In genomic region chr19:47035495-47036232, GRCh38 we compare ENCODE assay signal across 8 cellular contexts. TPM values are rescaled to one million over a fixed set of nuclear protein-coding genes. Genes with fewer than 3 reads are reported as not detected.
DNase-seq lines count a peak whose midpoint lies in the region; ATAC-seq and TF ChIP-seq lines count a peak whose summit lies in the region.

No MANE protein-coding gene starts in this region.

- POLR2A ChIA-PET in HCT116 (lab: Charles Lee) (interaction anchor here (0.8 to 1.3 kb wide), 2 partner anchors 12 to 78 kb away, joined by 3 to 4 read pairs; partner anchors contain the start of gene ZC3H4), SK-N-SH (lab: Yijun Ruan, JAX) (interaction anchor here (1.5 kb wide), 1 partner anchor 12 kb away, joined by 3 read pairs; no protein-coding TSS in a partner anchor)

- intact Hi-C loops in HCT116 (cut with micrococcal nuclease), result loop anchor here (5.0 kb wide), 1 partner anchor 222 kb away; the partner anchor contains the start of gene CCDC9
- intact Hi-C loops in head of caudate nucleus (cut with DNase I), result no loop called here
- intact Hi-C loops in ovary (cut with DNase I), result loop anchor here in 3 of 4 donors (2.0 to 10.0 kb wide), 3 partner anchors 82 to 93 kb away; no protein-coding TSS in a partner anchor

- no peaks in the 10 kb centered on the region for H3K9me3 Mint-ChIP-seq in activated naive CD4-positive, alpha-beta T cell treated with anti-CD3 and anti-CD28 coated beads, Interleukin-2, amount 50 U/mL, for 72 hours

- TF ChIP-seq POLR2A in HCT116 (IDR thresholded peaks at IDR 0.05; ENCODE audit: borderline replicate concordance, extremely low read depth, insufficient read depth, insufficient read length) (peak; percentile 45), ovary (IDR thresholded peaks at IDR 0.05) (no peak)

- H3K27ac ChIP-seq in HCT116 (ENCODE audit: low read depth, low read length) (peak overlapping the region; percentile 81), SK-N-SH (ENCODE audit: low read depth in 2 of 2, low read length in 1 of 2) (peak overlapping the region; percentile 28 to 71), ovary (no peak overlapping the region), thymus (ENCODE audit: low read depth) (peak overlapping the region; percentile 50)

- RAD21 ChIA-PET in HCT116 (lab: Charles Lee; ENCODE audit: low non-redundant PET in 1 of 2, low total read pairs in 2 of 2, uncharacterized antibody in 2 of 2, unreplicated experiment in 2 of 2), result no interaction called here

- BruUV-seq in HCT116 (replicated peaks; lab: Mats Ljungman, UMichigan), result no TSS peak

- TF ChIP-seq EP300 in SK-N-SH (IDR thresholded peaks at IDR 0.05; ENCODE audit: borderline replicate concordance in 1 of 2, low read depth in 1 of 2, low read length in 1 of 2) (no peak), ovary (IDR thresholded peaks at IDR 0.05) (no peak)

- peaks cover 23 to 35% of the 10 kb centered on the region in 2 experiments for H3K4me1 ChIP-seq in HCT116 (ENCODE audit: control insufficient read depth in 1 of 2, insufficient read depth in 2 of 2, low read length in 2 of 2)
- H3K4me1 ChIP-seq in SK-N-SH (ENCODE audit: control insufficient read depth in 1 of 2, insufficient read depth in 2 of 2, low read depth in 1 of 2, low read length in 1 of 2), result peaks cover 0 to 5% of the 10 kb centered on the region in 2 experiments; a peak in 1 of 4 replicates
- H3K4me1 ChIP-seq in ovary (ENCODE audit: insufficient read depth), result peaks cover 2% of the 10 kb centered on the region
- peaks cover 6% of the 10 kb centered on the region for H3K4me1 ChIP-seq in thymus (ENCODE audit: control insufficient read depth, insufficient read depth, low read length)

- TF ChIP-seq CTCF in HCT116 (IDR thresholded peaks at IDR 0.05 in 2 of 3, conservative IDR thresholded peaks at IDR 0.05 in 1 of 3; ENCODE audit: borderline replicate concordance in 1 of 3, insufficient read depth in 1 of 3, low read depth in 2 of 3, low read length in 2 of 3) (peak; percentile 70 to 84 (median 83)), SK-N-SH (IDR thresholded peaks at IDR 0.05) (peak; percentile 80), ovary (IDR thresholded peaks at IDR 0.05) (peak; percentile 74 to 94 (median 88))

- WGBS in SK-N-SH (ENCODE audit: low lambda C conversion rate), result 1% methylated on average over 34 of the region's 34 CpGs
- WGBS in ovary, 3 donors, result 0 to 1% (median 1%) methylated on average over 34 of the region's 34 CpGs
- WGBS in thymus, result under 1% methylated on average over 34 of the region's 34 CpGs

- H3K36me3 ChIP-seq in HCT116 (ENCODE audit: control insufficient read depth in 1 of 2, insufficient read depth in 2 of 2, low read length in 2 of 2) (no peaks in the 10 kb centered on the region), SK-N-SH (replicated peaks in 1 of 2; ENCODE audit: control insufficient read depth in 1 of 2, insufficient read depth in 2 of 2, low read length in 1 of 2) (no peaks in the 10 kb centered on the region), ovary (no peaks in the 10 kb centered on the region), thymus (ENCODE audit: control insufficient read depth, insufficient read depth) (peaks cover 5% of the 10 kb centered on the region)

- H3F3A ChIP-seq in SK-N-SH (replicated peaks; ENCODE audit: insufficient read depth), result no peaks in the 10 kb centered on the region

- no peaks in the 10 kb centered on the region for H3K9me2 ChIP-seq in HCT116 (ENCODE audit: insufficient read depth)
- H3K9me2 ChIP-seq in SK-N-SH, result no peaks in the 10 kb centered on the region

- H3K27me3 ChIP-seq in HCT116 (ENCODE audit: insufficient read depth, low read length) (no peaks in the 10 kb centered on the region), SK-N-SH (ENCODE audit: insufficient read depth) (no peaks in the 10 kb centered on the region), ovary (no peaks in the 10 kb centered on the region), thymus (ENCODE audit: control insufficient read depth, insufficient read depth) (peaks cover 2% of the 10 kb centered on the region)

- H3K36me3 Mint-ChIP-seq in activated naive CD4-positive, alpha-beta T cell treated with anti-CD3 and anti-CD28 coated beads, Interleukin-2, amount 50 U/mL, for 72 hours, result no peaks in the 10 kb centered on the region

- peak; percentile 88 for DNase-seq in G401 (ENCODE audit: low spot score)
- DNase-seq in HCT116 (ENCODE audit: low read depth, low spot score), result peak; percentile 67
- peak; percentile 68 for DNase-seq in NCI-H1092 (lab: John Stamatoyannopoulos, UW)
- peak; percentile 96 for DNase-seq in SK-N-SH
- DNase-seq in activated naive CD4-positive, alpha-beta T cell treated with anti-CD3 and anti-CD28 coated beads, Interleukin-2, amount 50 U/mL, for 72 hours (ENCODE audit: low spot score in 2 of 2), result peak; percentile 93 to 100
- peak; percentile 80 to 95 (median 90) for DNase-seq in head of caudate nucleus
- DNase-seq in ovary, result peak; percentile 77 to 94 (median 87)

- peak; percentile 90 for ATAC-seq in HCT116
- ATAC-seq in activated naive CD4-positive, alpha-beta T cell treated with anti-CD3 and anti-CD28 coated beads, Interleukin-2, amount 50 U/mL, for 72 hours, result peak; percentile 90 to 92

- no peaks in the 10 kb centered on the region for H3K9me3 ChIP-seq in HCT116 (ENCODE audit: control insufficient read depth in 1 of 2, insufficient read depth in 1 of 2, low read depth in 1 of 2, low read length in 2 of 2)
- H3K9me3 ChIP-seq in SK-N-SH, result no peaks in the 10 kb centered on the region
- H3K9me3 ChIP-seq in ovary, result no peaks in the 10 kb centered on the region
- H3K9me3 ChIP-seq in thymus (ENCODE audit: control insufficient read depth), result no peaks in the 10 kb centered on the region

- H3K79me2 ChIP-seq in HCT116 (ENCODE audit: insufficient read depth, low read length) (no peaks in the 10 kb centered on the region), SK-N-SH (ENCODE audit: insufficient read depth) (no peaks in the 10 kb centered on the region)

- H2AFZ ChIP-seq in HCT116 (ENCODE audit: low read depth, low read length, poor library complexity, severe bottlenecking) (peak overlapping the region; percentile 88), SK-N-SH (ENCODE audit: low read depth) (peak overlapping the region; percentile 87)

- CTCF ChIA-PET in HCT116 (lab: Charles Lee) (interaction anchor here (0.9 to 2.7 kb wide), 4 partner anchors 10 to 278 kb away, joined by 3 to 19 read pairs (median 6); no protein-coding TSS in a partner anchor), SK-N-SH (lab: Yijun Ruan, JAX) (interaction anchor here (0.6 to 7.2 kb wide), 27 partner anchors 9 to 209 kb away, joined by 3 to 98 read pairs (median 4); partner anchors contain the start of genes NPAS1 and ZC3H4)

- in situ Hi-C loops in G401 (cut with HindIII; ENCODE audit: low sequenced_read_pairs), result no loop called here

- H3K4me3 ChIP-seq in HCT116 (replicated peaks in 1 of 2; ENCODE audit: low read depth in 1 of 2, low read length in 2 of 2), result peak overlapping the region; percentile 50 to 69
- H3K4me3 ChIP-seq in SK-N-SH (ENCODE audit: low read depth in 2 of 2, low read length in 1 of 2), result peak overlapping the region; percentile 48 to 64
- peak overlapping the region; percentile 29 for H3K4me3 ChIP-seq in ovary
- peak overlapping the region; percentile 49 for H3K4me3 ChIP-seq in thymus (ENCODE audit: low read length)

- H3K9ac ChIP-seq in HCT116 (ENCODE audit: low read length), result peak overlapping the region; percentile 67
- H3K9ac ChIP-seq in SK-N-SH, result peak overlapping the region; percentile 37; the same call in 1 of the 2 replicates

- H4K20me1 ChIP-seq in HCT116 (ENCODE audit: insufficient read depth), result no peaks in the 10 kb centered on the region
- H4K20me1 ChIP-seq in SK-N-SH (ENCODE audit: insufficient read depth), result no peaks in the 10 kb centered on the region

- TF ChIP-seq RAD21 in HCT116 (IDR thresholded peaks at IDR 0.05; ENCODE audit: low read depth), result peak; percentile 72
- TF ChIP-seq RAD21 in SK-N-SH (IDR thresholded peaks at IDR 0.05; ENCODE audit: low read length), result peak; percentile 57

- H3K27ac Mint-ChIP-seq in activated naive CD4-positive, alpha-beta T cell treated with anti-CD3 and anti-CD28 coated beads, Interleukin-2, amount 50 U/mL, for 72 hours, result peak overlapping the region; percentile 83 to 96

- peak overlapping the region; percentile 98 for H3K4me2 ChIP-seq in HCT116 (ENCODE audit: low read length)
- H3K4me2 ChIP-seq in SK-N-SH, result peak overlapping the region; percentile 75

TF ChIP-seq in HCT116, 20 proteins besides CTCF, POLR2A, EP300 and RAD21 (continues in another document):
- peak; percentile 52 for TF ChIP-seq SP1 (IDR thresholded peaks at IDR 0.05; ENCODE audit: low read depth)
- TF ChIP-seq CBX3 (IDR thresholded peaks at IDR 0.05; ENCODE audit: low read depth), result no peak; the same call in 1 of the 2 replicates
- TF ChIP-seq SIN3A (IDR thresholded peaks at IDR 0.05; ENCODE audit: low read depth), result peak; percentile 53; the same call in 1 of the 2 replicates

TF ChIP-seq in SK-N-SH, 30 proteins besides CTCF, POLR2A, EP300 and RAD21 (continues in another document):
- TF ChIP-seq EZH2phosphoT487 (IDR thresholded peaks at IDR 0.05; ENCODE audit: borderline replicate concordance, low read depth) (no peak), TAF1 (IDR thresholded peaks at IDR 0.05; ENCODE audit: borderline replicate concordance, low read depth, low read length) (peak; percentile 44; the same call in 1 of the 2 replicates), MEF2A (IDR thresholded peaks at IDR 0.05; ENCODE audit: borderline replicate concordance, low read depth) (no peak), NRF1 (IDR thresholded peaks at IDR 0.05; ENCODE audit: low read depth, low read length) (peak; percentile 62; the same call in 1 of the 2 replicates)

RNA-seq across cellular contexts. Expression of gene TMEM160, which starts 12.8 kb away (rescaled TPM):
- total RNA-seq in G401 (2014; rRNA removed; shearing (Covaris generic)), result 170 and 258 TPM in 2 replicates
- 49.4 TPM for total RNA-seq in HCT116 (2021; ENCODE audit: unreplicated experiment)
- 29.9 and 30.8 TPM in 2 replicates for polyA plus RNA-seq in HCT116 (2012)
- 33.0 and 40.1 TPM in 2 replicates for polyA plus RNA-seq in SK-N-SH (2012; rRNA removed)
- 16.8 and 26.2 TPM in 2 replicates for polyA plus RNA-seq in SK-N-SH (2012; cell fraction: cytosol; rRNA removed)
- 13.8 and 35.6 TPM in 2 replicates for polyA plus RNA-seq in SK-N-SH (2012; cell fraction: nucleus; rRNA removed)
- 10 to 100 TPM; 41.4 to 51.0 TPM for total RNA-seq in activated naive CD4-positive, alpha-beta T cell treated with anti-CD3 and anti-CD28 coated beads, Interleukin-2, amount 50 U/mL, for 72 hours
- total RNA-seq in ovary, result 10 to 100 TPM; 13.9 to 49.1 (median 19.3) TPM
- 1 to 10 TPM in 1 of 2 donors, not detected in 1; 8.6 TPM for polyA plus RNA-seq in ovary
- 5.0 TPM for polyA plus RNA-seq in thymus

RNA-seq across cellular contexts. Expression of gene NPAS1, which starts 16.0 kb away (rescaled TPM):
- 5.2 and 7.7 TPM in 2 replicates for total RNA-seq in G401 (2014; rRNA removed; shearing (Covaris generic))
- total RNA-seq in HCT116 (2021; ENCODE audit: unreplicated experiment), result 4.6 TPM
- 2.6 and 2.9 TPM in 2 replicates for polyA plus RNA-seq in HCT116 (2012)
- polyA plus RNA-seq in SK-N-SH (2012; rRNA removed), result 1.0 and 1.1 TPM in 2 replicates
- polyA plus RNA-seq in SK-N-SH (2012; cell fraction: cytosol; rRNA removed), result 0.62 and 1.00 TPM in 2 replicates
- 2.6 and 3.8 TPM in 2 replicates for polyA plus RNA-seq in SK-N-SH (2012; cell fraction: nucleus; rRNA removed)
- total RNA-seq in activated naive CD4-positive, alpha-beta T cell treated with anti-CD3 and anti-CD28 coated beads, Interleukin-2, amount 50 U/mL, for 72 hours, result under 1 TPM in 1 of 2 donors, not detected in 1; 0.58 TPM
- under 1 TPM in 4 of 7 donors, not detected in 3; 0.15 to 0.57 (median 0.35) TPM for total RNA-seq in ovary
- under 1 TPM in 1 of 2 donors, not detected in 1; 0.31 TPM for polyA plus RNA-seq in ovary
- polyA plus RNA-seq in thymus, result 0.46 TPM

Comparison
In these comparisons a context has a peak if more than half of its experiments do, and no peak if none do; other contexts are left out.
1. H3K27ac ChIP-seq: peak in HCT116 (single experiment), SK-N-SH (2 of 2) and thymus (single experiment); none in ovary (0 of 2).
2. Peak in every context shown above with its lines, with median percentiles within 50 percentile points of each other: DNase-seq, H3K4me3 ChIP-seq and CTCF ChIP-seq.